Comparison of ENCODE assay signal across 9 cellular contexts in the genomic region with DNA sequence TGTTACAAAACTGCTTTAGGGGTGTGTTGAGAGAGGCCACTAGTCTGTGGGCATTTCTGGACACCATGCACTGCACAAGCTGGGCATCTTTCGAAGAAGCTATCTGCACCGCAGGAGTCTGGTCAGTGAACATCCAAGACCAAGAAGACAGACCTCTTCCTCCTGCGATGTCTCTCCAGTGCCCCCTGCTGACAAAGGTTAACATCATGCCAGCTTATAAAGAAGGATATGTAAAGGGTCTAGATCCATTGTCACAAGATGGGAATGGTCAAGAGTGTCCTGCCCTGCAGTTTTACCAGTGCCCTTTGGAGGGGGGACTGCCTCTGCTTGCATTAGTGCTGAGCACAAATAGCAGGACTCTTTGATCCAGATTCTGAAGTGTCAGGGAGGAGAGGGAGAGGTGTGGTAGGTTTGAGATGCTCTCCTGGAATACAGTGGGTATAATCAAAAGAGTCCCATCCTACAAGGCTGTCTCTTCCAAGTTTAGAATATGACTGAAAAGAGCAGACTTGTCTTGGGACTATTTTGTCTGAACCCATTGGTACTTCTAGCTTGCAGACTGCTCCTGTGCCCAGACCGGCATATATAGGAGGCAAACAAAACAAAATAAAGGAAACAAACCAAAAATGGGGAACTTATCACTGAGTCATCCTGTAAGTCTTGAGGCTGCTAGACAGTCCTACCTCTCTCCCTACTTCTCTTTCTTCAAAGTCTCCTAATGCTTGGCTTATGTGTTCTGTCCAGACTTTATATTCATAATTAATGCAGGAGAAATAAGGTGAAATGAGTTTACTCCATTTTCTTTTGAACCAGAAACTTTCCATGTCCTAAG.
A peak's percentile ranks its signal among the peaks of the same experiment; 100 is the strongest.
DNase-seq lines count a peak whose midpoint lies in the region; ATAC-seq and TF ChIP-seq lines count a peak whose summit lies in the region.
"Had no signal": no experiment of that assay in that cellular context is flagged by ENCODE, and none has a peak within 500 bp of the region (broad histone marks: within the 10 kb centered on the region; RNA-seq: fewer than 3 reads in every experiment).

No MANE protein-coding gene starts in this region.

- WGBS in esophagus muscularis mucosa: 45% methylated on average over 2 of the region's 4 CpGs

- DNase-seq in CMK (ENCODE audit: low read depth) (peak; percentile 4), Kasumi-1 (lab: John Stamatoyannopoulos, UW) (peak; percentile 59 to 63), SK-MEL-5 (ENCODE audit: low read depth, low spot score) (peak; percentile 85), esophagus muscularis mucosa (ENCODE audit: extremely low spot score) (no peak), nephron progenitor cell (peak; percentile 70)
- DNase-seq in activated T-helper 2 cell treated with anti-CD3 and anti-CD28 coated beads, Interferon-gamma antibody, Interleukin-2, Interleukin-4, amounts not matched to agents 10 μg/mL and 5 μg/mL and 100 μg/mL, durations not matched to agents 14 hours and 24 hours and 36 hours (ENCODE audit: low spot score): no peak
- DNase-seq: naive B cell had no signal

- no peak overlapping the region for H3K4me3 Mint-ChIP-seq in nephron progenitor cell
- H3K4me3 Mint-ChIP-seq in activated T-helper 2 cell treated with anti-CD3 and anti-CD28 coated beads, Interferon-gamma antibody, Interleukin-2, Interleukin-4, amounts not matched to agents 10 μg/mL and 5 μg/mL and 100 μg/mL, durations not matched to agents 14 hours and 24 hours and 36 hours (ENCODE audit: low read depth): no peak overlapping the region
- H3K4me3 Mint-ChIP-seq: naive B cell had no signal

- no peaks in the 10 kb centered on the region for H3K9me3 Mint-ChIP-seq in nephron progenitor cell
- peaks cover 3% of the 10 kb centered on the region for H3K9me3 Mint-ChIP-seq in activated T-helper 2 cell treated with anti-CD3 and anti-CD28 coated beads, Interferon-gamma antibody, Interleukin-2, Interleukin-4, amounts not matched to agents 10 μg/mL and 5 μg/mL and 100 μg/mL, durations not matched to agents 14 hours and 24 hours and 36 hours

- no peak overlapping the region for H3K27ac ChIP-seq in esophagus muscularis mucosa (replicated peaks in 1 of 4)

- peaks cover 3% of the 10 kb centered on the region for H3K27me3 Mint-ChIP-seq in nephron progenitor cell (ENCODE audit: low read depth, poor library complexity)
- no peaks in the 10 kb centered on the region for H3K27me3 Mint-ChIP-seq in activated T-helper 2 cell treated with anti-CD3 and anti-CD28 coated beads, Interferon-gamma antibody, Interleukin-2, Interleukin-4, amounts not matched to agents 10 μg/mL and 5 μg/mL and 100 μg/mL, durations not matched to agents 14 hours and 24 hours and 36 hours (ENCODE audit: low read depth)
- H3K27me3 Mint-ChIP-seq: naive B cell had no signal

- peak; percentile 21 to 62 (median 33) for TF ChIP-seq CTCF in esophagus muscularis mucosa (IDR thresholded peaks at IDR 0.05)
- TF ChIP-seq CTCF in nephron progenitor cell (IDR thresholded peaks at IDR 0.05): peak; percentile 64

- TF ChIP-seq EP300 in esophagus muscularis mucosa (IDR thresholded peaks at IDR 0.05): no peak

- intact Hi-C loops in esophagus muscularis mucosa (cut with DNase I): no loop called here
- intact Hi-C loops in activated T-helper 2 cell treated with anti-CD3 and anti-CD28 coated beads, Interferon-gamma antibody, Interleukin-2, Interleukin-4, amounts not matched to agents 10 μg/mL and 5 μg/mL and 100 μg/mL, durations not matched to agents 14 hours and 24 hours and 36 hours (cut with micrococcal nuclease): no loop called here

- H3K27me3 ChIP-seq in esophagus muscularis mucosa: no peaks in the 10 kb centered on the region

- no peaks in the 10 kb centered on the region for H3K9me3 ChIP-seq in esophagus muscularis mucosa

- H3K27ac Mint-ChIP-seq in nephron progenitor cell: no peak overlapping the region
- no peak overlapping the region for H3K27ac Mint-ChIP-seq in activated T-helper 2 cell treated with anti-CD3 and anti-CD28 coated beads, Interferon-gamma antibody, Interleukin-2, Interleukin-4, amounts not matched to agents 10 μg/mL and 5 μg/mL and 100 μg/mL, durations not matched to agents 14 hours and 24 hours and 36 hours
- H3K27ac Mint-ChIP-seq: naive B cell had no signal

- ATAC-seq in GM19043 (IDR thresholded peaks at IDR 0.05; ENCODE audit: low read depth, unreplicated experiment): peak; percentile 68
- ATAC-seq in HG03460 (IDR thresholded peaks at IDR 0.05; ENCODE audit: unreplicated experiment): no peak

- H3K4me1 Mint-ChIP-seq in nephron progenitor cell: no peaks in the 10 kb centered on the region
- H3K4me1 Mint-ChIP-seq in activated T-helper 2 cell treated with anti-CD3 and anti-CD28 coated beads, Interferon-gamma antibody, Interleukin-2, Interleukin-4, amounts not matched to agents 10 μg/mL and 5 μg/mL and 100 μg/mL, durations not matched to agents 14 hours and 24 hours and 36 hours (ENCODE audit: low read depth): no peaks in the 10 kb centered on the region
- H3K4me1 Mint-ChIP-seq: naive B cell had no signal

- H3K36me3 ChIP-seq in esophagus muscularis mucosa: no peaks in the 10 kb centered on the region

- in situ Hi-C loops in SK-MEL-5 (cut with HindIII; ENCODE audit: low pct_unique_long_range_greater_than_20kb, low sequenced_read_pairs): no loop called here

- H3K4me3 ChIP-seq in esophagus muscularis mucosa: no peak overlapping the region

- TF ChIP-seq POLR2A in esophagus muscularis mucosa (IDR thresholded peaks at IDR 0.05; ENCODE audit: low read depth): no peak

- H3K36me3 Mint-ChIP-seq in nephron progenitor cell (ENCODE audit: low read depth): no peaks in the 10 kb centered on the region
- H3K36me3 Mint-ChIP-seq in activated T-helper 2 cell treated with anti-CD3 and anti-CD28 coated beads, Interferon-gamma antibody, Interleukin-2, Interleukin-4, amounts not matched to agents 10 μg/mL and 5 μg/mL and 100 μg/mL, durations not matched to agents 14 hours and 24 hours and 36 hours (ENCODE audit: low read depth): no peaks in the 10 kb centered on the region
- H3K36me3 Mint-ChIP-seq: naive B cell had no signal

- no peaks in the 10 kb centered on the region for H3K4me1 ChIP-seq in esophagus muscularis mucosa

Comparison
In these comparisons a context has a peak if more than half of its experiments do, and no peak if none do; other contexts are left out.
1. DNase-seq: peak in CMK (single experiment), Kasumi-1 (2 of 2), SK-MEL-5 (single experiment) and nephron progenitor cell (single experiment); none in esophagus muscularis mucosa (single experiment) and activated T-helper 2 cell treated with anti-CD3 and anti-CD28 coated beads, Interferon-gamma antibody, Interleukin-2, Interleukin-4, amounts not matched to agents 10 μg/mL and 5 μg/mL and 100 μg/mL, durations not matched to agents 14 hours and 24 hours and 36 hours (single experiment).